In genomic region chr5:132591140-132591539, GRCh38 we compare ENCODE assay signal across 1 cellular context.
TF ChIP-seq lines count a peak whose summit lies in the region.

No MANE protein-coding gene starts in this region.

TF ChIP-seq in HepG2, 621 proteins besides CTCF, POLR2A, EP300 and RAD21:
- no peak for TF ChIP-seq CEBPB (IDR thresholded peaks at IDR 0.05; ENCODE audit: borderline replicate concordance, low read depth, low read length)
- TF ChIP-seq ZNF205 (CRISPR knock-in tag; IDR thresholded peaks at IDR 0.05) = no peak
- peak; percentile 48 for TF ChIP-seq STAG1 (CRISPR knock-in tag; IDR thresholded peaks at IDR 0.05)
- TF ChIP-seq JARID2 (CRISPR knock-in tag; IDR thresholded peaks at IDR 0.05; ENCODE audit: insufficient replicate concordance) = no peak
- no peak for TF ChIP-seq ZNF574 (CRISPR knock-in tag; IDR thresholded peaks at IDR 0.05)
- no peak for TF ChIP-seq CEBPZ (IDR thresholded peaks at IDR 0.05; ENCODE audit: low read length)
- TF ChIP-seq ZFP1 (CRISPR knock-in tag; IDR thresholded peaks at IDR 0.05) = no peak
- no peak for TF ChIP-seq SNRNP70 (IDR thresholded peaks at IDR 0.05; ENCODE audit: low read depth, low read length)
